In genomic region chr1:111738133-111738435, GRCh38 we compare ENCODE assay signal across 8 cellular contexts. TPM values are rescaled to one million over a fixed set of nuclear protein-coding genes. Genes with fewer than 3 reads are reported as not detected.
DNase-seq lines count a peak whose midpoint lies in the region; ATAC-seq and TF ChIP-seq lines count a peak whose summit lies in the region.

No MANE protein-coding gene starts in this region.

- H3K4me1 ChIP-seq in stomach smooth muscle (ENCODE audit: control insufficient read depth, insufficient read depth, low read length): peaks cover 76% of the 10 kb centered on the region

- CTCF ChIA-PET in activated CD4-positive, alpha-beta memory T cell treated with anti-CD3 and anti-CD28 coated beads for 36 hours (lab: Charles Lee): interaction anchor here (1.3 to 6.7 kb wide), 9 partner anchors 10 to 515 kb away, joined by 3 to 68 read pairs (median 11); no protein-coding TSS in a partner anchor

- H3K36me3 Mint-ChIP-seq in activated CD4-positive, alpha-beta memory T cell treated with anti-CD3 and anti-CD28 coated beads for 36 hours: no peaks in the 10 kb centered on the region

- in situ Hi-C loops in GM13976 (cut with MboI; ENCODE audit: low sequenced_read_pairs, unreplicated experiment): no loop called here

- H3K4me1 Mint-ChIP-seq in activated CD4-positive, alpha-beta memory T cell treated with anti-CD3 and anti-CD28 coated beads for 36 hours (ENCODE audit: low read depth): peaks cover 14% of the 10 kb centered on the region

- H3K4me3 Mint-ChIP-seq in activated CD4-positive, alpha-beta memory T cell treated with anti-CD3 and anti-CD28 coated beads for 36 hours: peak overlapping the region; percentile 84

- H3K36me3 ChIP-seq in stomach smooth muscle (ENCODE audit: control insufficient read depth in 2 of 2, insufficient read depth in 2 of 2, low read length in 2 of 2): no peaks in the 10 kb centered on the region

- TF ChIP-seq CTCF in GM13976 (IDR thresholded peaks at IDR 0.05; ENCODE audit: borderline replicate concordance, control extremely low read depth, extremely low read depth, insufficient read depth, missing control alignments): no peak

- no peak for ATAC-seq in HG02678 (IDR thresholded peaks at IDR 0.05; ENCODE audit: unreplicated experiment)

- peak overlapping the region; percentile 69 to 81 for H3K9ac ChIP-seq in stomach smooth muscle (ENCODE audit: low read length in 2 of 2)

- H3K9me3 Mint-ChIP-seq in activated CD4-positive, alpha-beta memory T cell treated with anti-CD3 and anti-CD28 coated beads for 36 hours: no peaks in the 10 kb centered on the region

- H3K4me3 ChIP-seq in iPS-18c (ENCODE audit: insufficient read depth, low read depth, low read length): peak overlapping the region; percentile 89
- peak overlapping the region; percentile 86 to 89 for H3K4me3 ChIP-seq in stomach smooth muscle (ENCODE audit: low read length in 2 of 2)

- peaks cover 28% of the 10 kb centered on the region for H3K27me3 Mint-ChIP-seq in activated CD4-positive, alpha-beta memory T cell treated with anti-CD3 and anti-CD28 coated beads for 36 hours

- H3K27ac Mint-ChIP-seq in activated CD4-positive, alpha-beta memory T cell treated with anti-CD3 and anti-CD28 coated beads for 36 hours: no peak overlapping the region

- POLR2A ChIA-PET in activated CD4-positive, alpha-beta memory T cell treated with anti-CD3 and anti-CD28 coated beads for 36 hours (lab: Charles Lee): interaction anchor here (0.5 to 2.9 kb wide), 3 partner anchors 17 to 257 kb away, joined by 3 to 12 read pairs (median 9); partner anchors contain the start of gene DDX20

- DNase-seq in NCI-H526 (lab: John Stamatoyannopoulos, UW) (peak; percentile 72 to 90), NCI-H526 treated with DMSO at 0.1 percent for 48 hours (lab: John Stamatoyannopoulos, UW) (no peak), NOMO-1 treated with DMSO at 0.1 percent for 48 hours (lab: John Stamatoyannopoulos, UW; ENCODE audit: unreplicated experiment) (no peak), GM13976 (ENCODE audit: low spot score) (no peak)
- no peak for DNase-seq in activated CD4-positive, alpha-beta memory T cell treated with anti-CD3 and anti-CD28 coated beads for 36 hours

- H3K27ac ChIP-seq in stomach smooth muscle (ENCODE audit: low read length): peak overlapping the region; percentile 96

- H3K27me3 ChIP-seq in stomach smooth muscle (ENCODE audit: control insufficient read depth in 1 of 2, insufficient read depth in 2 of 2, low read length in 2 of 2): no peaks in the 10 kb centered on the region

- intact Hi-C loops in activated CD4-positive, alpha-beta memory T cell treated with anti-CD3 and anti-CD28 coated beads for 36 hours (cut with micrococcal nuclease): loop anchor here (2.0 to 5.0 kb wide), 2 partner anchors 23 to 136 kb away; no protein-coding TSS in a partner anchor

- H3K9me3 ChIP-seq in iPS-18c (ENCODE audit: control insufficient read depth, insufficient read depth, low read length): no peaks in the 10 kb centered on the region
- no peaks in the 10 kb centered on the region for H3K9me3 ChIP-seq in stomach smooth muscle (ENCODE audit: control insufficient read depth in 2 of 2, low read length in 2 of 2)

RNA-seq across cellular contexts. Expression of gene INKA2, which starts 1.1 kb away (rescaled TPM):
- total RNA-seq in activated CD4-positive, alpha-beta memory T cell treated with anti-CD3 and anti-CD28 coated beads for 36 hours: 1 to 10 TPM; 1.4 to 2.3 TPM

RNA-seq across cellular contexts. Expression of gene DDX20, which starts 17.6 kb away (rescaled TPM):
- 10 to 100 TPM; 14.2 to 15.9 TPM for total RNA-seq in activated CD4-positive, alpha-beta memory T cell treated with anti-CD3 and anti-CD28 coated beads for 36 hours

Comparison
In these comparisons a context has a peak if more than half of its experiments do, and no peak if none do; other contexts are left out.
1. DNase-seq: peak in NCI-H526 (2 of 2); none in NCI-H526 treated with DMSO at 0.1 percent for 48 hours (single experiment), activated CD4-positive, alpha-beta memory T cell treated with anti-CD3 and anti-CD28 coated beads for 36 hours (single experiment), NOMO-1 treated with DMSO at 0.1 percent for 48 hours (single experiment) and GM13976 (single experiment).